1 cellular context compared by ENCODE assay signal in the genomic region with DNA sequence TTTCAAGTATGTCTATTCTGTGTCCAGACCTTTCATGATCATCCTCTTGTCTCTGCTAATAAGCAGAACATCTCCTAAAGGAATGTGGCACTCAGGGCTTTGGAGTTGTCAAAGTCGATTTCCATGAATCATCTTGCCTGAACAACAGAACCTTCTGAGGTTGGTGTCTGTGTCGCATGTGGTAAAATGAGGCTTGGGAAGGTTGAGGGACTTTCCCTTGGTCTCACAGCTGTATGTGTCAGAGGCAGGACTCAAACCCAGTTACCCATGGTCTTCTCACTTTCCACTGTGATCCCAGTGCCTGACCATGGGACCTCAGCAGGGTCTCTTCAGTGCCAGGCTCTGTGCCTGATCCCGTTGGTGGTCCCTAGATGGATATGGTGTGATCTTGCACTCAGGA.
TF ChIP-seq lines count a peak whose summit lies in the region.

No MANE protein-coding gene starts in this region.

TF ChIP-seq in HepG2, 621 proteins besides CTCF, POLR2A, EP300 and RAD21:
- TF ChIP-seq NKX3-1 (CRISPR knock-in tag; IDR thresholded peaks at IDR 0.05) (no peak), ZNF3 (CRISPR knock-in tag; IDR thresholded peaks at IDR 0.05) (no peak)
TF ChIP-seq in HepG2: peak in this region for 0.
